In the genomic region with DNA sequence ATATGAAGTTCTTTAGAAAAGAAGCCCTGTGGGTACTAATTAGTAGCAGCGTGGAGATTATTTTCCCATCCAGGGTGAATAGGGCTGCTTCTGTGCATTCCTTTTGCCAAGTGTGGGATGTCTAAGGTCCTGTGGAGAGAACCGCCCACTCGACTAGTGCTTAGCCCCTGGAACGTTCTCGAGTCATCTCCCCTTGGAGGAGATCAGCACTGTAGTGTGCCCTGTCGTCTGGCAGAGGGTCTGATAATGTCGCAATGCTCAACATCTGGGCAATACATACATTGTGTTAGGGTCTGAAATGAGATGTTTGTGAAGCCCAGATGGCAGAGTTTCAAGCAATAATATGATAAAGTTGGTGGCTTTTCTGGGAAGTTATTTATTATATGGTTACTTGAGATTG, we compare ENCODE assay signal across 11 cellular contexts.
A peak's percentile ranks its signal among the peaks of the same experiment; 100 is the strongest.
DNase-seq lines count a peak whose midpoint lies in the region; ATAC-seq and TF ChIP-seq lines count a peak whose summit lies in the region.
"Had no signal": no experiment of that assay in that cellular context is flagged by ENCODE, and none has a peak within 500 bp of the region (broad histone marks: within the 10 kb centered on the region; RNA-seq: fewer than 3 reads in every experiment).

No MANE protein-coding gene starts in this region.

- H3K27me3 ChIP-seq in left lung: no peaks in the 10 kb centered on the region
- H3K27me3 ChIP-seq in neural progenitor cell: no peaks in the 10 kb centered on the region
- H3K27me3 ChIP-seq: body of pancreas had no signal

- POLR2A ChIA-PET in activated CD4-positive, alpha-beta T cell treated with anti-CD3 and anti-CD28 coated beads for 36 hours (lab: Charles Lee): no interaction called here

- no peak for TF ChIP-seq CTCF in left lung (IDR thresholded peaks at IDR 0.05)
- no peak for TF ChIP-seq CTCF in neural progenitor cell (IDR thresholded peaks at IDR 0.05)

- H4K20me1 ChIP-seq in neural progenitor cell (ENCODE audit: low read depth): no peaks in the 10 kb centered on the region

- H3F3A ChIP-seq in neural progenitor cell (ENCODE audit: low read depth): no peaks in the 10 kb centered on the region

- peaks cover 9% of the 10 kb centered on the region for H3K27me3 Mint-ChIP-seq in activated CD4-positive, alpha-beta T cell treated with anti-CD3 and anti-CD28 coated beads, Interleukin-2, amount 10 ng/mL, durations not matched to agents 24 days and 14 days
- no peaks in the 10 kb centered on the region for H3K27me3 Mint-ChIP-seq in activated CD4-positive, alpha-beta T cell treated with anti-CD3 and anti-CD28 coated beads for 36 hours
- H3K27me3 Mint-ChIP-seq in activated naive CD8-positive, alpha-beta T cell: peaks cover 2% of the 10 kb centered on the region
- H3K27me3 Mint-ChIP-seq in neural progenitor cell (ENCODE audit: insufficient read depth, low read depth): peaks cover 3% of the 10 kb centered on the region

- H3K79me2 ChIP-seq in neural progenitor cell (ENCODE audit: low read depth): no peaks in the 10 kb centered on the region

- H3K36me3 ChIP-seq in left lung: no peaks in the 10 kb centered on the region
- H3K36me3 ChIP-seq in neural progenitor cell: no peaks in the 10 kb centered on the region
- H3K36me3 ChIP-seq: WERI-Rb-1 had no signal

- H3K36me3 Mint-ChIP-seq in activated CD4-positive, alpha-beta T cell treated with anti-CD3 and anti-CD28 coated beads, Interleukin-2, amount 10 ng/mL, durations not matched to agents 24 days and 14 days (ENCODE audit: low read depth): no peaks in the 10 kb centered on the region
- H3K36me3 Mint-ChIP-seq in activated CD4-positive, alpha-beta T cell treated with anti-CD3 and anti-CD28 coated beads for 36 hours (ENCODE audit: low read depth): no peaks in the 10 kb centered on the region
- peaks cover 3% of the 10 kb centered on the region for H3K36me3 Mint-ChIP-seq in activated naive CD8-positive, alpha-beta T cell
- H3K36me3 Mint-ChIP-seq in neural progenitor cell: no peaks in the 10 kb centered on the region
- H3K36me3 Mint-ChIP-seq: memory B cell had no signal

- H3K27ac Mint-ChIP-seq in activated CD4-positive, alpha-beta T cell treated with anti-CD3 and anti-CD28 coated beads, Interleukin-2, amount 10 ng/mL, durations not matched to agents 24 days and 14 days: no peak overlapping the region
- no peak overlapping the region for H3K27ac Mint-ChIP-seq in activated CD4-positive, alpha-beta T cell treated with anti-CD3 and anti-CD28 coated beads for 36 hours
- no peak overlapping the region for H3K27ac Mint-ChIP-seq in activated naive CD8-positive, alpha-beta T cell
- H3K27ac Mint-ChIP-seq in neural progenitor cell: no peak overlapping the region
- H3K27ac Mint-ChIP-seq: memory B cell had no signal

- no peaks in the 10 kb centered on the region for H3K9me3 Mint-ChIP-seq in activated CD4-positive, alpha-beta T cell treated with anti-CD3 and anti-CD28 coated beads, Interleukin-2, amount 10 ng/mL, durations not matched to agents 24 days and 14 days
- no peaks in the 10 kb centered on the region for H3K9me3 Mint-ChIP-seq in activated CD4-positive, alpha-beta T cell treated with anti-CD3 and anti-CD28 coated beads for 36 hours (ENCODE audit: low read depth)
- no peaks in the 10 kb centered on the region for H3K9me3 Mint-ChIP-seq in activated naive CD8-positive, alpha-beta T cell (ENCODE audit: low read depth)
- no peaks in the 10 kb centered on the region for H3K9me3 Mint-ChIP-seq in neural progenitor cell
- H3K9me3 Mint-ChIP-seq: memory B cell had no signal

- no peak overlapping the region for H3K4me2 ChIP-seq in neural progenitor cell

- CTCF ChIA-PET in activated CD4-positive, alpha-beta T cell treated with anti-CD3 and anti-CD28 coated beads for 36 hours (lab: Charles Lee): interaction anchor here (0.9 to 1.3 kb wide), 2 partner anchors 18 to 65 kb away, joined by 3 read pairs; a partner anchor contains a TSS

- H3K9ac ChIP-seq in neural progenitor cell: no peak overlapping the region

- intact Hi-C loops in activated CD4-positive, alpha-beta T cell treated with anti-CD3 and anti-CD28 coated beads, Interleukin-2, amount 10 ng/mL, durations not matched to agents 24 days and 14 days (cut with micrococcal nuclease): no loop called here
- intact Hi-C loops in activated CD4-positive, alpha-beta T cell treated with anti-CD3 and anti-CD28 coated beads for 36 hours (cut with DNase I, micrococcal nuclease): no loop called here
- intact Hi-C loops in left lung (cut with DNase I): no loop called here

- H3K4me1 Mint-ChIP-seq in activated CD4-positive, alpha-beta T cell treated with anti-CD3 and anti-CD28 coated beads, Interleukin-2, amount 10 ng/mL, durations not matched to agents 24 days and 14 days: peaks cover 19% of the 10 kb centered on the region
- H3K4me1 Mint-ChIP-seq in activated CD4-positive, alpha-beta T cell treated with anti-CD3 and anti-CD28 coated beads for 36 hours: peaks cover 26% of the 10 kb centered on the region
- peaks cover 26% of the 10 kb centered on the region for H3K4me1 Mint-ChIP-seq in activated naive CD8-positive, alpha-beta T cell (ENCODE audit: low read depth)
- H3K4me1 Mint-ChIP-seq in neural progenitor cell: peaks cover 16% of the 10 kb centered on the region

- H3K27ac ChIP-seq in left lung (peak overlapping the region; percentile 13 to 74), temporal lobe (ENCODE audit: low read depth, low read length) (peak overlapping the region; percentile 87), neural progenitor cell (no peak overlapping the region)
- H3K27ac ChIP-seq: WERI-Rb-1 had no signal

- H3K9me3 ChIP-seq in left lung (no peaks in the 10 kb centered on the region), neural progenitor cell (ENCODE audit: low read depth) (no peaks in the 10 kb centered on the region)
- H3K9me3 ChIP-seq: body of pancreas had no signal

- DNase-seq in activated CD4-positive, alpha-beta T cell treated with anti-CD3 and anti-CD28 coated beads, Interleukin-2, amount 10 ng/mL, durations not matched to agents 24 days and 14 days: no peak
- no peak for DNase-seq in activated CD4-positive, alpha-beta T cell treated with anti-CD3 and anti-CD28 coated beads for 36 hours
- DNase-seq in left lung: no peak
- DNase-seq in NCI-H1694 (lab: John Stamatoyannopoulos, UW): no peak
- no peak for DNase-seq in neural progenitor cell (ENCODE audit: low spot score)
- DNase-seq in NCI-H82 treated with DMSO at 0.1 percent for 48 hours (lab: John Stamatoyannopoulos, UW; ENCODE audit: unreplicated experiment): no peak
- DNase-seq: WERI-Rb-1 had no signal

- no peak overlapping the region for H2AFZ ChIP-seq in neural progenitor cell (replicated peaks)

- H3K4me3 ChIP-seq in left lung (peak overlapping the region in 1 of 2 donors; percentile 31), neural progenitor cell (no peak overlapping the region)
- H3K4me3 ChIP-seq: body of pancreas had no signal

- peaks cover 0 to 39% of the 10 kb centered on the region in 2 donors for H3K4me1 ChIP-seq in left lung
- peaks cover 3% of the 10 kb centered on the region for H3K4me1 ChIP-seq in neural progenitor cell
- H3K4me1 ChIP-seq: body of pancreas had no signal

- H3K4me3 Mint-ChIP-seq in activated CD4-positive, alpha-beta T cell treated with anti-CD3 and anti-CD28 coated beads, Interleukin-2, amount 10 ng/mL, durations not matched to agents 24 days and 14 days: peak overlapping the region; percentile 71
- no peak overlapping the region for H3K4me3 Mint-ChIP-seq in activated CD4-positive, alpha-beta T cell treated with anti-CD3 and anti-CD28 coated beads for 36 hours
- H3K4me3 Mint-ChIP-seq in activated naive CD8-positive, alpha-beta T cell: peak overlapping the region; percentile 56
- H3K4me3 Mint-ChIP-seq in neural progenitor cell: no peak overlapping the region

- ATAC-seq in activated CD4-positive, alpha-beta T cell treated with anti-CD3 and anti-CD28 coated beads for 36 hours: no peak
- peak; percentile 42 for ATAC-seq in left lung
- ATAC-seq: body of pancreas had no signal

Comparison
In these comparisons a context has a peak if more than half of its experiments do, and no peak if none do; other contexts are left out.
1. H3K4me3 Mint-ChIP-seq: peak in activated CD4-positive, alpha-beta T cell treated with anti-CD3 and anti-CD28 coated beads, Interleukin-2, amount 10 ng/mL, durations not matched to agents 24 days and 14 days (single experiment) and activated naive CD8-positive, alpha-beta T cell (single experiment); none in activated CD4-positive, alpha-beta T cell treated with anti-CD3 and anti-CD28 coated beads for 36 hours (single experiment) and neural progenitor cell (single experiment).